ENCODE assay signal across 13 cellular contexts in the genomic region with DNA sequence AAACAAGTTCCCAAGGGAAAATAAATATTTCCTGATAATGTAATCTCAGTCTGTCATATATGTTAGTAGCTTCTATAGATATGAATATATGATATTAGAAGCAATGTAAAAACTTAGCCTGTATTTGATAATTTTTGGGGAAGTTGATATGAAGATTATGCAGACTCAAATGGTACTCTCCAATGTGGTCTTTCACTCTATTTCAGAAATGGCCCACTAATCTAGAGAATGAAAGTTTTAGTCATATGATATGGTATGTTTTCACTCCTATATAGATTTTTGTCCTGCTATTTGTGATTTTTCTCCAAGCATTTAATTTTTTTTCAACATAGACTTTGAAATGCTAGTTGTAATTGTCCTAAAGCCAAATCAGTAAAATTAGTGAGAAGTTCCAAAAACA.
DNase-seq lines count a peak whose midpoint lies in the region; ATAC-seq and TF ChIP-seq lines count a peak whose summit lies in the region.
"Had no signal": no experiment of that assay in that cellular context is flagged by ENCODE, and none has a peak within 500 bp of the region (broad histone marks: within the 10 kb centered on the region; RNA-seq: fewer than 3 reads in every experiment).

No MANE protein-coding gene starts in this region.

- in situ Hi-C loops in KBM-7 (cut with MboI; ENCODE audit: low pct_unique_long_range_greater_than_20kb, low sequenced_read_pairs): no loop called here

- H3K4me3 Mint-ChIP-seq in stimulated activated effector memory CD8-positive, alpha-beta T cell treated with anti-CD3 and anti-CD28 coated beads, Interleukin-12 subunit alpha, Interleukin-12 subunit beta, amount 100 ng/mL, for 72 hours: no peak overlapping the region
- H3K4me3 Mint-ChIP-seq: CD4-positive, alpha-beta memory T cell; HFFc6 had no signal

- H3K36me3 Mint-ChIP-seq in stimulated activated effector memory CD8-positive, alpha-beta T cell treated with anti-CD3 and anti-CD28 coated beads, Interleukin-12 subunit alpha, Interleukin-12 subunit beta, amount 100 ng/mL, for 72 hours: no peaks in the 10 kb centered on the region

- no peaks in the 10 kb centered on the region for H3K9me3 Mint-ChIP-seq in stimulated activated effector memory CD8-positive, alpha-beta T cell treated with anti-CD3 and anti-CD28 coated beads, Interleukin-12 subunit alpha, Interleukin-12 subunit beta, amount 100 ng/mL, for 72 hours
- H3K9me3 Mint-ChIP-seq: HFFc6 had no signal

- H3K9ac ChIP-seq in OCI-LY3 (ENCODE audit: low read length): 0 out of 2 replicates have a peak overlapping the region, but pooled peaks have one; percentile 1

- H2AFZ ChIP-seq in OCI-LY3 (ENCODE audit: low read depth, low read length): no peak overlapping the region

- no peaks in the 10 kb centered on the region for H3K79me2 ChIP-seq in OCI-LY3 (ENCODE audit: low read length)

- peaks cover 4% of the 10 kb centered on the region for H3K4me1 Mint-ChIP-seq in stimulated activated effector memory CD8-positive, alpha-beta T cell treated with anti-CD3 and anti-CD28 coated beads, Interleukin-12 subunit alpha, Interleukin-12 subunit beta, amount 100 ng/mL, for 72 hours

- peaks cover 5% of the 10 kb centered on the region for H3K36me3 ChIP-seq in OCI-LY3 (replicated peaks; ENCODE audit: low read depth, low read length)
- H3K36me3 ChIP-seq: HAP-1 had no signal

- peak overlapping the region; percentile 11; the same call in 1 of the 2 replicates for H3K4me3 ChIP-seq in OCI-LY3 (ENCODE audit: low read length)
- H3K4me3 ChIP-seq: HAP-1 had no signal

- H3K9me3 ChIP-seq in OCI-LY3 (ENCODE audit: insufficient read depth, low read length): no peaks in the 10 kb centered on the region
- H3K9me3 ChIP-seq: HAP-1 had no signal

- H3K27ac ChIP-seq in OCI-LY3 (ENCODE audit: low read length): peak overlapping the region; percentile 23

- H3K4me2 ChIP-seq in OCI-LY3 (ENCODE audit: low read length): peak overlapping the region; percentile 52

- ATAC-seq in GM18868 (IDR thresholded peaks at IDR 0.05; ENCODE audit: unreplicated experiment): peak; percentile 59
- ATAC-seq in stimulated activated effector memory CD8-positive, alpha-beta T cell treated with anti-CD3 and anti-CD28 coated beads, Interleukin-12 subunit alpha, Interleukin-12 subunit beta, amount 100 ng/mL, for 72 hours: peak; percentile 70

- H3K27ac Mint-ChIP-seq in stimulated activated effector memory CD8-positive, alpha-beta T cell treated with anti-CD3 and anti-CD28 coated beads, Interleukin-12 subunit alpha, Interleukin-12 subunit beta, amount 100 ng/mL, for 72 hours: no peak overlapping the region
- H3K27ac Mint-ChIP-seq: HFFc6 had no signal

- H4K20me1 ChIP-seq in OCI-LY3 (ENCODE audit: insufficient read depth, low read length): no peaks in the 10 kb centered on the region

- H3K4me1 ChIP-seq in OCI-LY3 (ENCODE audit: low read length): peaks cover 38% of the 10 kb centered on the region
- H3K4me1 ChIP-seq: HAP-1 had no signal

- no peaks in the 10 kb centered on the region for H3K27me3 ChIP-seq in OCI-LY3 (ENCODE audit: low read depth, low read length)

- TF ChIP-seq CTCF in OCI-LY3 (IDR thresholded peaks at IDR 0.05; ENCODE audit: low read depth, low read length): no peak

- DNase-seq in stimulated activated effector memory CD8-positive, alpha-beta T cell treated with anti-CD3 and anti-CD28 coated beads, Interleukin-12 subunit alpha, Interleukin-12 subunit beta, amount 100 ng/mL, for 72 hours (ENCODE audit: low spot score in 2 of 2): no peak
- DNase-seq in KBM-7: no peak
- DNase-seq in NCI-H510A treated with DMSO at 0.1 percent for 48 hours (lab: John Stamatoyannopoulos, UW): no peak
- DNase-seq in NCI-H2107 treated with DMSO at 0.1 percent for 48 hours (lab: John Stamatoyannopoulos, UW; ENCODE audit: unreplicated experiment): no peak
- DNase-seq: C1 segment of cervical spinal cord; Calu3; CD4-positive, alpha-beta memory T cell; DND-41; GOT3; HFFc6 had no signal
